ENCODE assay signal across 10 cellular contexts in genomic region chr4:77021614-77022089, GRCh38. TPM values are rescaled to one million over a fixed set of nuclear protein-coding genes. Genes with fewer than 3 reads are reported as not detected.
A peak's percentile ranks its signal among the peaks of the same experiment; 100 is the strongest.
DNase-seq lines count a peak whose midpoint lies in the region; ATAC-seq, FAIRE-seq and TF ChIP-seq lines count a peak whose summit lies in the region.
"Had no signal": no experiment of that assay in that cellular context is flagged by ENCODE, and none has a peak within 500 bp of the region (broad histone marks: within the 10 kb centered on the region; RNA-seq: fewer than 3 reads in every experiment).

No MANE protein-coding gene starts in this region.

- H3K36me3 ChIP-seq in HUES48 (ENCODE audit: control insufficient read depth, insufficient read depth, low read length) (peaks cover 71% of the 10 kb centered on the region), iPS-18a (ENCODE audit: control insufficient read depth, low read depth, low read length) (peaks cover 22% of the 10 kb centered on the region), smooth muscle cell (ENCODE audit: low read depth) (peaks cover 38% of the 10 kb centered on the region), small intestine (ENCODE audit: control insufficient read depth in 2 of 2, insufficient read depth in 2 of 2, low read length in 2 of 2) (peaks cover 12 to 15% of the 10 kb centered on the region in 2 donors)

- FAIRE-seq in small intestine (lab: Jason Lieb, UNC) = no peak

- H4K20me1 ChIP-seq in smooth muscle cell (ENCODE audit: low read depth) = no peaks in the 10 kb centered on the region

- H3F3A ChIP-seq in smooth muscle cell (ENCODE audit: low read depth) = peaks cover 29% of the 10 kb centered on the region

- H3K79me2 ChIP-seq in smooth muscle cell (ENCODE audit: low read depth) = no peaks in the 10 kb centered on the region

- no peak for ATAC-seq in HG03095 (IDR thresholded peaks at IDR 0.05; ENCODE audit: unreplicated experiment)

- peak overlapping the region; percentile 38 for H3K4me2 ChIP-seq in smooth muscle cell

- peak; percentile 88 to 96 for DNase-seq in cardiac fibroblast (ENCODE audit: low read depth in 2 of 2)
- no peak for DNase-seq in smooth muscle cell (lab: John Stamatoyannopoulos, UW; ENCODE audit: unreplicated experiment)
- DNase-seq in NCI-H2196 treated with DMSO at 0.1 percent for 48 hours (lab: John Stamatoyannopoulos, UW; ENCODE audit: unreplicated experiment) = no peak
- no peak for DNase-seq in small intestine
- no peak for DNase-seq in NCI-H748 (lab: John Stamatoyannopoulos, UW; ENCODE audit: unreplicated experiment)
- DNase-seq: activated CD4-positive, alpha-beta T cell treated with anti-CD3 and anti-CD28 coated beads, Interleukin-2, amount 50 U/mL, for 1 hour; NCI-H1092 treated with DMSO at 0.1 percent for 48 hours had no signal

- H2AFZ ChIP-seq in smooth muscle cell (ENCODE audit: low read depth) = no peak overlapping the region

- no peaks in the 10 kb centered on the region for H3K9me3 ChIP-seq in HUES48 (ENCODE audit: control insufficient read depth, insufficient read depth, low read length)
- no peaks in the 10 kb centered on the region for H3K9me3 ChIP-seq in iPS-18a (ENCODE audit: control insufficient read depth, low read depth, low read length)
- no peaks in the 10 kb centered on the region for H3K9me3 ChIP-seq in smooth muscle cell (replicated peaks; ENCODE audit: low read depth)
- H3K9me3 ChIP-seq in small intestine (ENCODE audit: control insufficient read depth, low read depth) = no peaks in the 10 kb centered on the region

- no peaks in the 10 kb centered on the region for H3K27me3 ChIP-seq in HUES48 (ENCODE audit: control insufficient read depth, insufficient read depth, low read length)
- H3K27me3 ChIP-seq in iPS-18a (ENCODE audit: control insufficient read depth, insufficient read depth, low read length) = no peaks in the 10 kb centered on the region
- no peaks in the 10 kb centered on the region for H3K27me3 ChIP-seq in smooth muscle cell (ENCODE audit: low read depth)
- no peaks in the 10 kb centered on the region for H3K27me3 ChIP-seq in small intestine (ENCODE audit: control insufficient read depth in 2 of 2, insufficient read depth in 2 of 2, low read length in 2 of 2)

- 17% methylated on average over 5 of the region's 5 CpGs for WGBS in smooth muscle cell (ENCODE audit: low lambda C conversion rate)
- 70 to 86% (median 82%) methylated on average over 5 of the region's 5 CpGs for WGBS in small intestine, 3 donors

- H3K4me3 ChIP-seq in HUES48 (ENCODE audit: low read depth, low read length) (no peak overlapping the region), cardiac fibroblast (replicated peaks in 1 of 2; ENCODE audit: low read depth in 2 of 2, low read length in 2 of 2) (no peak overlapping the region), iPS-18a (ENCODE audit: low read length) (no peak overlapping the region), smooth muscle cell (no peak overlapping the region), small intestine (ENCODE audit: low read depth in 1 of 2, low read length in 2 of 2) (no peak overlapping the region)

- peak overlapping the region; percentile 72 for H3K27ac ChIP-seq in HUES48 (ENCODE audit: low read depth, low read length)
- H3K27ac ChIP-seq in iPS-18a (ENCODE audit: low read length) = peak overlapping the region; percentile 11
- H3K27ac ChIP-seq in smooth muscle cell (ENCODE audit: low read depth) = peak overlapping the region; percentile 83
- H3K27ac ChIP-seq in small intestine (ENCODE audit: low read depth in 1 of 2, low read length in 1 of 2) = no peak overlapping the region

- H3K4me1 ChIP-seq in HUES48 (ENCODE audit: control insufficient read depth, insufficient read depth, low read length) (peaks cover 17% of the 10 kb centered on the region), iPS-18a (ENCODE audit: control insufficient read depth, low read depth, low read length) (peaks cover 11% of the 10 kb centered on the region), smooth muscle cell (ENCODE audit: low read depth) (peaks cover 23% of the 10 kb centered on the region), small intestine (ENCODE audit: control insufficient read depth in 2 of 2, insufficient read depth in 1 of 2, low read depth in 1 of 2, low read length in 1 of 2) (no peaks in the 10 kb centered on the region)

- H3K9ac ChIP-seq in HUES48 (ENCODE audit: low read depth, low read length) (no peak overlapping the region), iPS-18a (ENCODE audit: low read length) (peak overlapping the region; percentile 0), smooth muscle cell (ENCODE audit: low read depth) (peak overlapping the region; percentile 17)

- TF ChIP-seq CTCF in cardiac fibroblast (IDR thresholded peaks at IDR 0.05; ENCODE audit: low read depth, low read length) (no peak), smooth muscle cell (IDR thresholded peaks at IDR 0.05; ENCODE audit: borderline replicate concordance, insufficient read depth, poor library complexity, severe bottlenecking) (no peak)

RNA-seq across cellular contexts. Expression of gene CCNI, which starts 54.1 kb away (rescaled TPM):
- 222 and 245 TPM in 2 replicates for total RNA-seq in smooth muscle cell
- polyA plus RNA-seq in smooth muscle cell (205 and 230 TPM in 2 replicates), small intestine (100 to 1,000 TPM in 2 of 3 donors, 10 to 100 TPM in 1; 78.9 to 136 (median 125) TPM)

Comparison
In these comparisons a context has a peak if more than half of its experiments do, and no peak if none do; other contexts are left out.
1. H3K27ac ChIP-seq: peak in HUES48 (single experiment), iPS-18a (single experiment) and smooth muscle cell (single experiment); none in small intestine (0 of 2).
2. DNase-seq: peak in cardiac fibroblast (2 of 2); none in smooth muscle cell (single experiment), NCI-H2196 treated with DMSO at 0.1 percent for 48 hours (single experiment), small intestine (single experiment) and NCI-H748 (single experiment).